Comparison of ENCODE assay signal across 8 cellular contexts in genomic region chr11:18011633-18012313, GRCh38. TPM values are rescaled to one million over a fixed set of nuclear protein-coding genes. Genes with fewer than 3 reads are reported as not detected.
DNase-seq lines count a peak whose midpoint lies in the region; ATAC-seq and TF ChIP-seq lines count a peak whose summit lies in the region.

No MANE protein-coding gene starts in this region.

- H3K27me3 ChIP-seq in iPS-20b (ENCODE audit: insufficient read depth, low read length) = peaks cover 38% of the 10 kb centered on the region
- H3K27me3 ChIP-seq in stomach = no peaks in the 10 kb centered on the region

- intact Hi-C loops in activated CD4-positive, alpha-beta T cell treated with anti-CD3 and anti-CD28 coated beads for 36 hours (cut with DNase I, micrococcal nuclease) = loop anchor here (2.0 to 10.0 kb wide), 9 partner anchors 513 to 1274 kb away; partner anchors contain the start of genes C11orf58 (in 1 of the 2), E2F8 (in 1 of the 2), PIK3C2A (in 1 of the 2) and RPS13 (in 1 of the 2)
- intact Hi-C loops in stomach (cut with DNase I; ENCODE audit: low total_unique reads) = loop anchor here (10.0 kb wide), 1 partner anchor 93 kb away; the partner anchor contains the start of gene SAAL1

- TF ChIP-seq POLR2A in stomach (IDR thresholded peaks at IDR 0.05) = no peak

- H3K27me3 Mint-ChIP-seq in activated CD4-positive, alpha-beta T cell treated with anti-CD3 and anti-CD28 coated beads for 36 hours = no peaks in the 10 kb centered on the region
- no peaks in the 10 kb centered on the region for H3K27me3 Mint-ChIP-seq in activated T-helper 17 cell treated with anti-CD3 and anti-CD28 coated beads, Interleukin-2, amount 50 U/mL, for 72 hours

- no peaks in the 10 kb centered on the region for H3K36me3 ChIP-seq in iPS-20b (ENCODE audit: insufficient read depth, low read depth, low read length)
- peaks cover 0 to 11% (median 3%) of the 10 kb centered on the region in 4 donors for H3K36me3 ChIP-seq in stomach

- peak overlapping the region; percentile 85 for H3K4me3 Mint-ChIP-seq in activated CD4-positive, alpha-beta T cell treated with anti-CD3 and anti-CD28 coated beads for 36 hours
- H3K4me3 Mint-ChIP-seq in activated T-helper 17 cell treated with anti-CD3 and anti-CD28 coated beads, Interleukin-2, amount 50 U/mL, for 72 hours = peak overlapping the region; percentile 85

- no peak for TF ChIP-seq CTCF in stomach (IDR thresholded peaks at IDR 0.05)

- H3K4me3 ChIP-seq in iPS-20b (ENCODE audit: low read length) (peak overlapping the region; percentile 95), stomach (peak overlapping the region; percentile 65 to 79 (median 70))

- CTCF ChIA-PET in activated CD4-positive, alpha-beta T cell treated with anti-CD3 and anti-CD28 coated beads for 36 hours (lab: Charles Lee) = interaction anchor here (0.5 kb wide), 1 partner anchor 1026 kb away, joined by 3 read pairs; no protein-coding TSS in a partner anchor

- peak overlapping the region; percentile 92 for H3K27ac Mint-ChIP-seq in activated CD4-positive, alpha-beta T cell treated with anti-CD3 and anti-CD28 coated beads for 36 hours
- peak overlapping the region; percentile 72 for H3K27ac Mint-ChIP-seq in activated T-helper 17 cell treated with anti-CD3 and anti-CD28 coated beads, Interleukin-2, amount 50 U/mL, for 72 hours

- no peak for DNase-seq in activated CD4-positive, alpha-beta T cell treated with anti-CD3 and anti-CD28 coated beads for 36 hours
- no peak for DNase-seq in activated CD4-positive, alpha-beta T cell treated with anti-CD3 and anti-CD28 coated beads for 1 hour
- DNase-seq in stomach (no peak), hepatic stellate cell (ENCODE audit: low spot score) (no peak), UCSD-AML1 (lab: John Stamatoyannopoulos, UW; ENCODE audit: unreplicated experiment) (no peak)

- H3K36me3 Mint-ChIP-seq in activated CD4-positive, alpha-beta T cell treated with anti-CD3 and anti-CD28 coated beads for 36 hours (ENCODE audit: low read depth) = peaks cover 7% of the 10 kb centered on the region
- H3K36me3 Mint-ChIP-seq in activated T-helper 17 cell treated with anti-CD3 and anti-CD28 coated beads, Interleukin-2, amount 50 U/mL, for 72 hours (ENCODE audit: low read depth) = peaks cover 28% of the 10 kb centered on the region

- no peak overlapping the region for H3K27ac ChIP-seq in iPS-20b (ENCODE audit: low read length)
- peak overlapping the region in 4 of 5 donors; percentile 83 to 91 (median 90) for H3K27ac ChIP-seq in stomach

- peaks cover 5% of the 10 kb centered on the region; the same call in 1 of the 2 replicates for H3K4me1 ChIP-seq in iPS-20b (ENCODE audit: insufficient read depth, low read length)
- peaks cover 0 to 18% (median 17%) of the 10 kb centered on the region in 4 donors for H3K4me1 ChIP-seq in stomach

- no peaks in the 10 kb centered on the region for H3K9me3 Mint-ChIP-seq in activated CD4-positive, alpha-beta T cell treated with anti-CD3 and anti-CD28 coated beads for 36 hours (ENCODE audit: low read depth)
- no peaks in the 10 kb centered on the region for H3K9me3 Mint-ChIP-seq in activated T-helper 17 cell treated with anti-CD3 and anti-CD28 coated beads, Interleukin-2, amount 50 U/mL, for 72 hours

- TF ChIP-seq EP300 in stomach (IDR thresholded peaks at IDR 0.05) = no peak

- POLR2A ChIA-PET in activated CD4-positive, alpha-beta T cell treated with anti-CD3 and anti-CD28 coated beads for 36 hours (lab: Charles Lee) = no interaction called here

- H3K4me1 Mint-ChIP-seq in activated CD4-positive, alpha-beta T cell treated with anti-CD3 and anti-CD28 coated beads for 36 hours = peaks cover 39% of the 10 kb centered on the region
- peaks cover 36% of the 10 kb centered on the region for H3K4me1 Mint-ChIP-seq in activated T-helper 17 cell treated with anti-CD3 and anti-CD28 coated beads, Interleukin-2, amount 50 U/mL, for 72 hours

- no peak for ATAC-seq in activated CD4-positive, alpha-beta T cell treated with anti-CD3 and anti-CD28 coated beads for 36 hours
- no peak for ATAC-seq in activated T-helper 17 cell treated with anti-CD3 and anti-CD28 coated beads, Interleukin-2, amount 50 U/mL, for 72 hours (replicated peaks)
- no peak for ATAC-seq in HG03039 (IDR thresholded peaks at IDR 0.05; ENCODE audit: unreplicated experiment)

- H3K9ac ChIP-seq in iPS-20b (ENCODE audit: low read depth, low read length) = peak overlapping the region; percentile 68; the same call in 1 of the 2 replicates

- WGBS in stomach, 5 donors = 48 to 60% (median 51%) methylated on average over 18 of the region's 18 CpGs

- H3K9me3 ChIP-seq in iPS-20b (ENCODE audit: insufficient read depth, low read depth, low read length) = no peaks in the 10 kb centered on the region
- H3K9me3 ChIP-seq in stomach = no peaks in the 10 kb centered on the region

RNA-seq across cellular contexts. Expression of gene SERGEF, which starts 1.1 kb away (rescaled TPM):
- 10 to 100 TPM; 47.5 to 57.5 TPM for total RNA-seq in activated CD4-positive, alpha-beta T cell treated with anti-CD3 and anti-CD28 coated beads for 36 hours
- total RNA-seq in activated T-helper 17 cell treated with anti-CD3 and anti-CD28 coated beads, Interleukin-2, amount 50 U/mL, for 72 hours = 10 to 100 TPM; 47.9 to 76.0 TPM
- total RNA-seq in stomach = 100 to 1,000 TPM in 1 of 5 donors, 10 to 100 TPM in 2, 1 to 10 TPM in 1, not detected in 1; 9.3 to 158 (median 20.5) TPM
- 100 to 1,000 TPM in 1 of 3 donors, 10 to 100 TPM in 2; 73.5 to 101 (median 86.0) TPM for polyA plus RNA-seq in stomach

RNA-seq across cellular contexts. Expression of gene TPH1, which starts 34.3 kb away (rescaled TPM):
- total RNA-seq in activated CD4-positive, alpha-beta T cell treated with anti-CD3 and anti-CD28 coated beads for 36 hours = under 1 TPM; 0.18 to 0.23 TPM
- under 1 TPM; 0.19 to 0.24 TPM for total RNA-seq in activated T-helper 17 cell treated with anti-CD3 and anti-CD28 coated beads, Interleukin-2, amount 50 U/mL, for 72 hours
- 10 to 100 TPM in 2 of 5 donors, 1 to 10 TPM in 2, not detected in 1; 2.3 to 23.1 (median 11.2) TPM for total RNA-seq in stomach
- polyA plus RNA-seq in stomach = 1 to 10 TPM in 2 of 3 donors, under 1 TPM in 1; 0.75 to 3.1 (median 1.5) TPM
